1 cellular context compared by ENCODE assay signal in the genomic region with DNA sequence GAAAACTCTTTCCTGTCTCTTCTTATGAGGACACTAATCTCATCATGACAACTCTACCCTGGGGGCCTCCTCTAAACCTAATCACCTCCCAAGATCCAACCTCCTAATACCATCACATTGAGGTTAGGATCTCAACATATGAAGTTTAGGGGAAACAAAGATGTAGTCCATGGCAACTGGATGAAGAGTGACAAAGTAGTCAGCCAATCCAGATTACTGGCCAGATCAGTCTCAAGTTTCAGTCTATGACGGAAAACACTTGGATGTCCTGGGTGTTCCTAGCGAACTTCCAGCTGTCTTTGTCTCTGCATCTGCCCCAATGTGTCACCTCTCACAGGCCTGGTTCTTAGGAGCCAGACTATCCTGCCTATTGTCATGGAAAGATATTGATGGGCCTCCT.
TF ChIP-seq lines count a peak whose summit lies in the region.

No MANE protein-coding gene starts in this region.

TF ChIP-seq in GM23338, 12 proteins besides CTCF, POLR2A, EP300 and RAD21 (continued from another document):
- TF ChIP-seq, protein P1, sequence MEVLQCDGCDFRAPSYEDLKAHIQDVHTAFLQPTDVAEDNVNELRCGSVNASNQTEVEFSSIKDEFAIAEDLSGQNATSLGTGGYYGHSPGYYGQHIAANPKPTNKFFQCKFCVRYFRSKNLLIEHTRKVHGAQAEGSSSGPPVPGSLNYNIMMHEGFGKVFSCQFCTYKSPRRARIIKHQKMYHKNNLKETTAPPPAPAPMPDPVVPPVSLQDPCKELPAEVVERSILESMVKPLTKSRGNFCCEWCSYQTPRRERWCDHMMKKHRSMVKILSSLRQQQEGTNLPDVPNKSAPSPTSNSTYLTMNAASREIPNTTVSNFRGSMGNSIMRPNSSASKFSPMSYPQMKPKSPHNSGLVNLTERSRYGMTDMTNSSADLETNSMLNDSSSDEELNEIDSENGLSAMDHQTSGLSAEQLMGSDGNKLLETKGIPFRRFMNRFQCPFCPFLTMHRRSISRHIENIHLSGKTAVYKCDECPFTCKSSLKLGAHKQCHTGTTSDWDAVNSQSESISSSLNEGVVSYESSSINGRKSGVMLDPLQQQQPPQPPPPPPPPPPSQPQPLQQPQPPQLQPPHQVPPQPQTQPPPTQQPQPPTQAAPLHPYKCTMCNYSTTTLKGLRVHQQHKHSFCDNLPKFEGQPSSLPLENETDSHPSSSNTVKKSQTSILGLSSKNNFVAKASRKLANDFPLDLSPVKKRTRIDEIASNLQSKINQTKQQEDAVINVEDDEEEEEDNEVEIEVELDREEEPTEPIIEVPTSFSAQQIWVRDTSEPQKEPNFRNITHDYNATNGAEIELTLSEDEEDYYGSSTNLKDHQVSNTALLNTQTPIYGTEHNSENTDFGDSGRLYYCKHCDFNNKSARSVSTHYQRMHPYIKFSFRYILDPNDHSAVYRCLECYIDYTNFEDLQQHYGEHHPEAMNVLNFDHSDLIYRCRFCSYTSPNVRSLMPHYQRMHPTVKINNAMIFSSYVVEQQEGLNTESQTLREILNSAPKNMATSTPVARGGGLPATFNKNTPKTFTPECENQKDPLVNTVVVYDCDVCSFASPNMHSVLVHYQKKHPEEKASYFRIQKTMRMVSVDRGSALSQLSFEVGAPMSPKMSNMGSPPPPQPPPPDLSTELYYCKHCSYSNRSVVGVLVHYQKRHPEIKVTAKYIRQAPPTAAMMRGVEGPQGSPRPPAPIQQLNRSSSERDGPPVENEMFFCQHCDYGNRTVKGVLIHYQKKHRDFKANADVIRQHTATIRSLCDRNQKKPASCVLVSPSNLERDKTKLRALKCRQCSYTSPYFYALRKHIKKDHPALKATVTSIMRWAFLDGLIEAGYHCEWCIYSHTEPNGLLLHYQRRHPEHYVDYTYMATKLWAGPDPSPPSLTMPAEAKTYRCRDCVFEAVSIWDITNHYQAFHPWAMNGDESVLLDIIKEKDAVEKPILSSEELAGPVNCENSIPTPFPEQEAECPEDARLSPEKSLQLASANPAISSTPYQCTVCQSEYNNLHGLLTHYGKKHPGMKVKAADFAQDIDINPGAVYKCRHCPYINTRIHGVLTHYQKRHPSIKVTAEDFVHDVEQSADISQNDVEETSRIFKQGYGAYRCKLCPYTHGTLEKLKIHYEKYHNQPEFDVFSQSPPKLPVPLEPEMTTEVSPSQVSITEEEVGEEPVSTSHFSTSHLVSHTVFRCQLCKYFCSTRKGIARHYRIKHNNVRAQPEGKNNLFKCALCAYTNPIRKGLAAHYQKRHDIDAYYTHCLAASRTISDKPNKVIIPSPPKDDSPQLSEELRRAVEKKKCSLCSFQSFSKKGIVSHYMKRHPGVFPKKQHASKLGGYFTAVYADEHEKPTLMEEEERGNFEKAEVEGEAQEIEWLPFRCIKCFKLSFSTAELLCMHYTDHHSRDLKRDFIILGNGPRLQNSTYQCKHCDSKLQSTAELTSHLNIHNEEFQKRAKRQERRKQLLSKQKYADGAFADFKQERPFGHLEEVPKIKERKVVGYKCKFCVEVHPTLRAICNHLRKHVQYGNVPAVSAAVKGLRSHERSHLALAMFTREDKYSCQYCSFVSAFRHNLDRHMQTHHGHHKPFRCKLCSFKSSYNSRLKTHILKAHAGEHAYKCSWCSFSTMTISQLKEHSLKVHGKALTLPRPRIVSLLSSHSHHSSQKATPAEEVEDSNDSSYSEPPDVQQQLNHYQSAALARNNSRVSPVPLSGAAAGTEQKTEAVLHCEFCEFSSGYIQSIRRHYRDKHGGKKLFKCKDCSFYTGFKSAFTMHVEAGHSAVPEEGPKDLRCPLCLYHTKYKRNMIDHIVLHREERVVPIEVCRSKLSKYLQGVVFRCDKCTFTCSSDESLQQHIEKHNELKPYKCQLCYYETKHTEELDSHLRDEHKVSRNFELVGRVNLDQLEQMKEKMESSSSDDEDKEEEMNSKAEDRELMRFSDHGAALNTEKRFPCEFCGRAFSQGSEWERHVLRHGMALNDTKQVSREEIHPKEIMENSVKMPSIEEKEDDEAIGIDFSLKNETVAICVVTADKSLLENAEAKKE (CRISPR knock-in tag; IDR thresholded peaks at IDR 0.05) = no peak
- TF ChIP-seq, protein P2, sequence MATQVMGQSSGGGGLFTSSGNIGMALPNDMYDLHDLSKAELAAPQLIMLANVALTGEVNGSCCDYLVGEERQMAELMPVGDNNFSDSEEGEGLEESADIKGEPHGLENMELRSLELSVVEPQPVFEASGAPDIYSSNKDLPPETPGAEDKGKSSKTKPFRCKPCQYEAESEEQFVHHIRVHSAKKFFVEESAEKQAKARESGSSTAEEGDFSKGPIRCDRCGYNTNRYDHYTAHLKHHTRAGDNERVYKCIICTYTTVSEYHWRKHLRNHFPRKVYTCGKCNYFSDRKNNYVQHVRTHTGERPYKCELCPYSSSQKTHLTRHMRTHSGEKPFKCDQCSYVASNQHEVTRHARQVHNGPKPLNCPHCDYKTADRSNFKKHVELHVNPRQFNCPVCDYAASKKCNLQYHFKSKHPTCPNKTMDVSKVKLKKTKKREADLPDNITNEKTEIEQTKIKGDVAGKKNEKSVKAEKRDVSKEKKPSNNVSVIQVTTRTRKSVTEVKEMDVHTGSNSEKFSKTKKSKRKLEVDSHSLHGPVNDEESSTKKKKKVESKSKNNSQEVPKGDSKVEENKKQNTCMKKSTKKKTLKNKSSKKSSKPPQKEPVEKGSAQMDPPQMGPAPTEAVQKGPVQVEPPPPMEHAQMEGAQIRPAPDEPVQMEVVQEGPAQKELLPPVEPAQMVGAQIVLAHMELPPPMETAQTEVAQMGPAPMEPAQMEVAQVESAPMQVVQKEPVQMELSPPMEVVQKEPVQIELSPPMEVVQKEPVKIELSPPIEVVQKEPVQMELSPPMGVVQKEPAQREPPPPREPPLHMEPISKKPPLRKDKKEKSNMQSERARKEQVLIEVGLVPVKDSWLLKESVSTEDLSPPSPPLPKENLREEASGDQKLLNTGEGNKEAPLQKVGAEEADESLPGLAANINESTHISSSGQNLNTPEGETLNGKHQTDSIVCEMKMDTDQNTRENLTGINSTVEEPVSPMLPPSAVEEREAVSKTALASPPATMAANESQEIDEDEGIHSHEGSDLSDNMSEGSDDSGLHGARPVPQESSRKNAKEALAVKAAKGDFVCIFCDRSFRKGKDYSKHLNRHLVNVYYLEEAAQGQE (IDR thresholded peaks at IDR 0.05; ENCODE audit: unreplicated experiment) = no peak
- no peak for TF ChIP-seq EZH2phosphoT487 (IDR thresholded peaks at IDR 0.05; ENCODE audit: unreplicated experiment)
- TF ChIP-seq POLR2AphosphoS5 (IDR thresholded peaks at IDR 0.05; ENCODE audit: low read depth) = no peak
- TF ChIP-seq NANOG (IDR thresholded peaks at IDR 0.05; ENCODE audit: borderline replicate concordance) = no peak
- no peak for TF ChIP-seq JUNB (IDR thresholded peaks at IDR 0.05; ENCODE audit: unreplicated experiment)
- TF ChIP-seq, protein P3, sequence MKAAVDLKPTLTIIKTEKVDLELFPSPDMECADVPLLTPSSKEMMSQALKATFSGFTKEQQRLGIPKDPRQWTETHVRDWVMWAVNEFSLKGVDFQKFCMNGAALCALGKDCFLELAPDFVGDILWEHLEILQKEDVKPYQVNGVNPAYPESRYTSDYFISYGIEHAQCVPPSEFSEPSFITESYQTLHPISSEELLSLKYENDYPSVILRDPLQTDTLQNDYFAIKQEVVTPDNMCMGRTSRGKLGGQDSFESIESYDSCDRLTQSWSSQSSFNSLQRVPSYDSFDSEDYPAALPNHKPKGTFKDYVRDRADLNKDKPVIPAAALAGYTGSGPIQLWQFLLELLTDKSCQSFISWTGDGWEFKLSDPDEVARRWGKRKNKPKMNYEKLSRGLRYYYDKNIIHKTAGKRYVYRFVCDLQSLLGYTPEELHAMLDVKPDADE (IDR thresholded peaks at IDR 0.05) = no peak
- no peak for TF ChIP-seq ZNF114 (CRISPR knock-in tag; IDR thresholded peaks at IDR 0.05)
- no peak for TF ChIP-seq STAT1 (IDR thresholded peaks at IDR 0.05; ENCODE audit: unreplicated experiment)
TF ChIP-seq in GM23338: peak in this region for 0.
